In genomic region chr12:14256555-14257169, GRCh38 we compare ENCODE assay signal across 8 cellular contexts.
DNase-seq lines count a peak whose midpoint lies in the region; ATAC-seq and TF ChIP-seq lines count a peak whose summit lies in the region.

No MANE protein-coding gene starts in this region.

- peaks cover 44% of the 10 kb centered on the region for H3K4me1 ChIP-seq in Karpas-422 (ENCODE audit: low read length)
- H3K4me1 ChIP-seq in heart right ventricle: peaks cover 13 to 71% (median 52%) of the 10 kb centered on the region in 9 donors
- no peaks in the 10 kb centered on the region for H3K4me1 ChIP-seq in urinary bladder (ENCODE audit: insufficient read depth)

- no peaks in the 10 kb centered on the region for H3K36me3 ChIP-seq in Karpas-422 (ENCODE audit: insufficient read depth, low read length)
- H3K36me3 ChIP-seq in heart right ventricle: no peaks in the 10 kb centered on the region
- no peaks in the 10 kb centered on the region for H3K36me3 ChIP-seq in urinary bladder (ENCODE audit: insufficient read depth)

- H3K27me3 ChIP-seq in Karpas-422 (ENCODE audit: low read length): no peaks in the 10 kb centered on the region
- no peaks in the 10 kb centered on the region for H3K27me3 ChIP-seq in heart right ventricle

- H3K4me2 ChIP-seq in Karpas-422 (ENCODE audit: low read depth, low read length, poor library complexity, severe bottlenecking): peak overlapping the region; percentile 66

- H3K9me2 ChIP-seq in Karpas-422 (replicated peaks; ENCODE audit: insufficient read depth, low read length): no peaks in the 10 kb centered on the region

- TF ChIP-seq CTCF in heart right ventricle (IDR thresholded peaks at IDR 0.05): peak; percentile 72 to 85 (median 83)

- peak overlapping the region; percentile 65 for H3K9ac ChIP-seq in Karpas-422 (ENCODE audit: low read length)

- H3K27ac ChIP-seq in Karpas-422 (ENCODE audit: low read length) (peak overlapping the region; percentile 95), adipose tissue (ENCODE audit: low read depth, low read length) (peak overlapping the region; percentile 35), heart right ventricle (peak overlapping the region; percentile 83 to 96 (median 92)), urinary bladder (ENCODE audit: low read depth) (peak overlapping the region; percentile 85)

- peak; percentile 6 for DNase-seq in NCI-H1436 (lab: John Stamatoyannopoulos, UW)
- no peak for DNase-seq in NCI-H1436 treated with DMSO at 0.1 percent for 48 hours (lab: John Stamatoyannopoulos, UW)
- DNase-seq in Karpas-422: peak; percentile 96
- peak; percentile 62 for DNase-seq in T follicular helper cell (ENCODE audit: low read depth)
- DNase-seq in heart right ventricle: peak; percentile 82 to 90
- DNase-seq in pulmonary artery endothelial cell (ENCODE audit: low read depth, low spot score): peak; percentile 63

- whole genome bisulfite sequencing in adipose tissue, 3 donors: 31 to 50% (median 33%) methylated on average over 15 of the region's 15 CpGs
- WGBS in heart right ventricle, 2 donors: 28 to 42% methylated on average over 15 of the region's 15 CpGs
- 27% methylated on average over 15 of the region's 15 CpGs for WGBS in urinary bladder

- H4K20me1 ChIP-seq in Karpas-422 (ENCODE audit: insufficient read depth, low read depth, low read length): no peaks in the 10 kb centered on the region

- H3K4me3 ChIP-seq in Karpas-422 (ENCODE audit: low read length): peak overlapping the region; percentile 48
- peak overlapping the region in 4 of 10 donors; percentile 21 to 30 (median 24) for H3K4me3 ChIP-seq in heart right ventricle
- H3K4me3 ChIP-seq in urinary bladder (ENCODE audit: low read depth, low read length): no peak overlapping the region

- H3K9me3 ChIP-seq in Karpas-422 (ENCODE audit: low read length): no peaks in the 10 kb centered on the region
- peaks cover 0 to 12% (median 0%) of the 10 kb centered on the region in 11 donors for H3K9me3 ChIP-seq in heart right ventricle

- intact Hi-C loops in heart right ventricle (cut with DNase I): loop anchor here in 7 of 10 donors (1.0 to 10.0 kb wide), 15 partner anchors 108 to 738 kb away; partner anchors contain the start of gene ATF7IP (in 4 of the 7)

- peak overlapping the region; percentile 72 for H2AFZ ChIP-seq in Karpas-422 (ENCODE audit: low read length)

- no peaks in the 10 kb centered on the region for H3K79me2 ChIP-seq in Karpas-422 (ENCODE audit: low read length)

- peak; percentile 41 to 83 (median 65) for ATAC-seq in heart right ventricle

Comparison
In these comparisons a context has a peak if more than half of its experiments do, and no peak if none do; other contexts are left out.
1. H3K27ac ChIP-seq: peak in every context shown above with its lines; median percentile 95 in Karpas-422; 92 in heart right ventricle; 85 in urinary bladder; 35 in adipose tissue.